Comparison of ENCODE assay signal across 8 cellular contexts in genomic region chr20:23937303-23938117, GRCh38. TPM values are rescaled to one million over a fixed set of nuclear protein-coding genes. Genes with fewer than 3 reads are reported as not detected.
A peak's percentile ranks its signal among the peaks of the same experiment; 100 is the strongest.
DNase-seq lines count a peak whose midpoint lies in the region; ATAC-seq and TF ChIP-seq lines count a peak whose summit lies in the region.

No MANE protein-coding gene starts in this region.

- H3K4me3 ChIP-seq in Peyer's patch (no peak overlapping the region), parathyroid adenoma (ENCODE audit: low read depth, low read length) (no peak overlapping the region), uterus (no peak overlapping the region)

- intact Hi-C loops in uterus (cut with DNase I; ENCODE audit: low total_unique reads), result no loop called here

- H3K27me3 ChIP-seq in Peyer's patch, result no peaks in the 10 kb centered on the region
- no peaks in the 10 kb centered on the region for H3K27me3 ChIP-seq in parathyroid adenoma (ENCODE audit: control insufficient read depth, insufficient read depth, low read length)
- no peaks in the 10 kb centered on the region for H3K27me3 ChIP-seq in uterus

- ATAC-seq in GM18520 (IDR thresholded peaks at IDR 0.05; ENCODE audit: unreplicated experiment) (peak; percentile 60), HG03457 (IDR thresholded peaks at IDR 0.05; ENCODE audit: unreplicated experiment) (peak; percentile 71)

- H3K9me3 ChIP-seq in Peyer's patch, result no peaks in the 10 kb centered on the region
- H3K9me3 ChIP-seq in parathyroid adenoma (ENCODE audit: control insufficient read depth, low read length), result no peaks in the 10 kb centered on the region
- no peaks in the 10 kb centered on the region for H3K9me3 ChIP-seq in uterus

- DNase-seq in AML-193 (lab: John Stamatoyannopoulos, UW) (peak; percentile 14 to 28), Peyer's patch (peak in 2 of 3 donors; percentile 54 to 58), glomerular endothelial cell (ENCODE audit: extremely low read depth, low read depth, low spot score) (peak; percentile 16), uterus (peak; percentile 27 to 35)
- peak; percentile 34 for DNase-seq in activated gamma-delta T cell treated with anti-CD3 and anti-CD28 coated beads, Interleukin-2, amount 50 U/mL, for 16 hours (ENCODE audit: low read depth)

- H3K27ac ChIP-seq in Peyer's patch, result no peak overlapping the region
- no peak overlapping the region for H3K27ac ChIP-seq in parathyroid adenoma
- no peak overlapping the region for H3K27ac ChIP-seq in uterus

- no peak overlapping the region for H3K4me2 ChIP-seq in parathyroid adenoma (ENCODE audit: low read length)

- TF ChIP-seq POLR2A in Peyer's patch (IDR thresholded peaks at IDR 0.05), result no peak
- TF ChIP-seq POLR2A in uterus (IDR thresholded peaks at IDR 0.05), result no peak

- H3K79me2 ChIP-seq in parathyroid adenoma, result no peaks in the 10 kb centered on the region

- H3K4me1 ChIP-seq in Peyer's patch (no peaks in the 10 kb centered on the region), parathyroid adenoma (no peaks in the 10 kb centered on the region), uterus (no peaks in the 10 kb centered on the region)

- no peak overlapping the region for H3K9ac ChIP-seq in parathyroid adenoma

- H3K36me3 ChIP-seq in Peyer's patch, result no peaks in the 10 kb centered on the region
- H3K36me3 ChIP-seq in parathyroid adenoma (ENCODE audit: control insufficient read depth, insufficient read depth, low read length), result no peaks in the 10 kb centered on the region
- no peaks in the 10 kb centered on the region for H3K36me3 ChIP-seq in uterus

- peak; percentile 10 to 72 (median 52) for TF ChIP-seq CTCF in Peyer's patch (IDR thresholded peaks at IDR 0.05)
- peak; percentile 46 for TF ChIP-seq CTCF in parathyroid adenoma (IDR thresholded peaks at IDR 0.05)
- peak; percentile 56 to 72 (median 70) for TF ChIP-seq CTCF in uterus (IDR thresholded peaks at IDR 0.05)

- no peak overlapping the region for H2AFZ ChIP-seq in parathyroid adenoma

RNA-seq across cellular contexts. Expression of gene GGTLC1, which starts 51.1 kb away (rescaled TPM):
- total RNA-seq in Peyer's patch, result not detected
- not detected in 2 replicates for total RNA-seq in glomerular endothelial cell
- total RNA-seq in uterus, result not detected

RNA-seq across cellular contexts. Expression of gene CST5, which starts 58.0 kb away (rescaled TPM):
- not detected for total RNA-seq in Peyer's patch
- not detected in 2 replicates for total RNA-seq in glomerular endothelial cell
- not detected for total RNA-seq in uterus
